1 cellular context compared by ENCODE assay signal in the genomic region with DNA sequence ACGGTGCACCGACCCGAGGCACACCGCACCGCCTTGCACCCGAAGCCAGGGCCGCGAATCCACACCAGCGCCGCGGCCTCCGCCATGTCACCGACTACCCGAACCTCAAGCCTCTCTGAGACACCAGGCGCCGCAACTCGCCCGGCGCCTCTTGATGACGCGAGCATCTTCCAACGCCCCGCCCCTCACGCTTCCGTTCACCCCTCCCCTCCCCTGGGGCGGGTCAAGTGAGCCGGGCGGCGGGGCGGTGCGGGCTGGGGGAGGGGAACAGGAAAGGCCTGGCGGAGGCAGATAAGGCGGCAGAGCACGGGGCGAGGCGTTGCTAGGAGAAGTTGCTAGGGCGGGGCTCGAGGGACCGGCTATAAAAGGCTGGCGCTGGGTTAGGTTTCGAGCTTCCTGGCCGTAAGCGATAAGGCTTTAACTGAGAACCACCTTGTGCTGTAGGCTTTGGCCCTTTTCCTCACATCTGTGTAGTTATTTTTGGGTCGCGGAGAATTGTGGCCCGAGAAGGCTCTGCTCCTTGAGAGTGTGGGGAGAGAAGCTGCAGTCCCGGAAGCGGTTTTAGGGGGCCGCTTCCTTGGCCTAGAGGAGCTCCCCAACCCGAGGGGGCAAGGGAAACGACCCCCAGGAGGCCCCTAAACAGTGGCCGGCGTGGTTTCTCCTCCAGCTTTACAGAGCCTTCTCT.
TF ChIP-seq lines count a peak whose summit lies in the region.

A gene (minus strand): TSS at position 117 of the 685 bp plus-strand sequence. CDS start 31 bp downstream, at position 86.

TF ChIP-seq in HEK293, 187 proteins besides CTCF, POLR2A, EP300 and RAD21 (continued from another document and continues in another):
- TF ChIP-seq ZNF324 (tag by site-specific recombination; IDR thresholded peaks at IDR 0.05), result peak; percentile 75
- peak; percentile 45; the same call in 1 of the 2 replicates for TF ChIP-seq ZNF146 (tag by site-specific recombination; IDR thresholded peaks at IDR 0.05)
- TF ChIP-seq, protein P1, sequence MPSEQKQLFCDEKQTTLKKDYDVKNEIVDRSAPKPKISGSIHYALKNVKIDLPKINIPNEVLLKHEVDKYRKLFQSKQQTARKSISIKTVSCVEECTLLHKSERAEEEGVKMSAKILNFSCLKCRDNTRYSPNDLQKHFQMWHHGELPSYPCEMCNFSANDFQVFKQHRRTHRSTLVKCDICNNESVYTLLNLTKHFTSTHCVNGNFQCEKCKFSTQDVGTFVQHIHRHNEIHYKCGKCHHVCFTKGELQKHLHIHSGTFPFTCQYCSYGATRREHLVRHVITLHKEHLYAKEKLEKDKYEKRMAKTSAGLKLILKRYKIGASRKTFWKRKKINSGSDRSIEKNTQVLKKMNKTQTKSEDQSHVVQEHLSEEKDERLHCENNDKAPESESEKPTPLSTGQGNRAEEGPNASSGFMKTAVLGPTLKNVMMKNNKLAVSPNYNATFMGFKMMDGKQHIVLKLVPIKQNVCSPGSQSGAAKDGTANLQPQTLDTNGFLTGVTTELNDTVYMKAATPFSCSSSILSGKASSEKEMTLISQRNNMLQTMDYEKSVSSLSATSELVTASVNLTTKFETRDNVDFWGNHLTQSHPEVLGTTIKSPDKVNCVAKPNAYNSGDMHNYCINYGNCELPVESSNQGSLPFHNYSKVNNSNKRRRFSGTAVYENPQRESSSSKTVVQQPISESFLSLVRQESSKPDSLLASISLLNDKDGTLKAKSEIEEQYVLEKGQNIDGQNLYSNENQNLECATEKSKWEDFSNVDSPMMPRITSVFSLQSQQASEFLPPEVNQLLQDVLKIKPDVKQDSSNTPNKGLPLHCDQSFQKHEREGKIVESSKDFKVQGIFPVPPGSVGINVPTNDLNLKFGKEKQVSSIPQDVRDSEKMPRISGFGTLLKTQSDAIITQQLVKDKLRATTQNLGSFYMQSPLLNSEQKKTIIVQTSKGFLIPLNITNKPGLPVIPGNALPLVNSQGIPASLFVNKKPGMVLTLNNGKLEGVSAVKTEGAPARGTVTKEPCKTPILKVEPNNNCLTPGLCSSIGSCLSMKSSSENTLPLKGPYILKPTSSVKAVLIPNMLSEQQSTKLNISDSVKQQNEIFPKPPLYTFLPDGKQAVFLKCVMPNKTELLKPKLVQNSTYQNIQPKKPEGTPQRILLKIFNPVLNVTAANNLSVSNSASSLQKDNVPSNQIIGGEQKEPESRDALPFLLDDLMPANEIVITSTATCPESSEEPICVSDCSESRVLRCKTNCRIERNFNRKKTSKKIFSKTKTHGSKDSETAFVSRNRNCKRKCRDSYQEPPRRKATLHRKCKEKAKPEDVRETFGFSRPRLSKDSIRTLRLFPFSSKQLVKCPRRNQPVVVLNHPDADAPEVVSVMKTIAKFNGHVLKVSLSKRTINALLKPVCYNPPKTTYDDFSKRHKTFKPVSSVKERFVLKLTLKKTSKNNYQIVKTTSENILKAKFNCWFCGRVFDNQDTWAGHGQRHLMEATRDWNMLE (tag by site-specific recombination; conservative IDR thresholded peaks at IDR 0.05; ENCODE audit: low read depth), result peak; percentile 16; the same call in 1 of the 2 replicates
- TF ChIP-seq SCRT2 (tag by site-specific recombination; IDR thresholded peaks at IDR 0.05), result no peak
- no peak for TF ChIP-seq ZFP41 (tag by site-specific recombination; IDR thresholded peaks at IDR 0.05; ENCODE audit: borderline replicate concordance)
- TF ChIP-seq SP7 (tag by site-specific recombination; IDR thresholded peaks at IDR 0.05), result peak; percentile 92
- TF ChIP-seq ZNF211 (tag by site-specific recombination; IDR thresholded peaks at IDR 0.05; ENCODE audit: low read depth), result no peak
- TF ChIP-seq, protein P2, sequence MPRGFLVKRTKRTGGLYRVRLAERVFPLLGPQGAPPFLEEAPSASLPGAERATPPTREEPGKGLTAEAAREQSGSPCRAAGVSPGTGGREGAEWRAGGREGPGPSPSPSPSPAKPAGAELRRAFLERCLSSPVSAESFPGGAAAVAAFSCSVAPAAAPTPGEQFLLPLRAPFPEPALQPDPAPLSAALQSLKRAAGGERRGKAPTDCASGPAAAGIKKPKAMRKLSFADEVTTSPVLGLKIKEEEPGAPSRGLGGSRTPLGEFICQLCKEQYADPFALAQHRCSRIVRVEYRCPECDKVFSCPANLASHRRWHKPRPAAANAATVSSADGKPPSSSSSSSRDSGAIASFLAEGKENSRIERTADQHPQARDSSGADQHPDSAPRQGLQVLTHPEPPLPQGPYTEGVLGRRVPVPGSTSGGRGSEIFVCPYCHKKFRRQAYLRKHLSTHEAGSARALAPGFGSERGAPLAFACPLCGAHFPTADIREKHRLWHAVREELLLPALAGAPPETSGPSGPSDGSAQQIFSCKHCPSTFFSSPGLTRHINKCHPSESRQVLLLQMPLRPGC (tag by site-specific recombination; IDR thresholded peaks at IDR 0.05), result peak; percentile 84
- no peak for TF ChIP-seq ZNF654 (tag by site-specific recombination; IDR thresholded peaks at IDR 0.05; ENCODE audit: low read depth)
- TF ChIP-seq ZNF596 (tag by site-specific recombination; IDR thresholded peaks at IDR 0.05), result no peak; the same call in 1 of the 2 replicates
- no peak for TF ChIP-seq ZNF670 (tag by site-specific recombination; IDR thresholded peaks at IDR 0.05; ENCODE audit: low read depth)
- TF ChIP-seq SALL2 (tag by site-specific recombination; IDR thresholded peaks at IDR 0.05; ENCODE audit: borderline replicate concordance), result no peak
- no peak for TF ChIP-seq ZNF202 (tag by site-specific recombination; IDR thresholded peaks at IDR 0.05; ENCODE audit: borderline replicate concordance)
- TF ChIP-seq, protein P3, sequence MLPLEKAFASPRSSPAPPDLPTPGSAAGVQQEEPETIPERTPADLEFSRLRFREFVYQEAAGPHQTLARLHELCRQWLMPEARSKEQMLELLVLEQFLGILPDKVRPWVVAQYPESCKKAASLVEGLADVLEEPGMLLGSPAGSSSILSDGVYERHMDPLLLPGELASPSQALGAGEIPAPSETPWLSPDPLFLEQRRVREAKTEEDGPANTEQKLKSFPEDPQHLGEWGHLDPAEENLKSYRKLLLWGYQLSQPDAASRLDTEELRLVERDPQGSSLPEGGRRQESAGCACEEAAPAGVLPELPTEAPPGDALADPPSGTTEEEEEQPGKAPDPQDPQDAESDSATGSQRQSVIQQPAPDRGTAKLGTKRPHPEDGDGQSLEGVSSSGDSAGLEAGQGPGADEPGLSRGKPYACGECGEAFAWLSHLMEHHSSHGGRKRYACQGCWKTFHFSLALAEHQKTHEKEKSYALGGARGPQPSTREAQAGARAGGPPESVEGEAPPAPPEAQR (tag by site-specific recombination; IDR thresholded peaks at IDR 0.05), result no peak
- TF ChIP-seq FEZF1 (tag by site-specific recombination; IDR thresholded peaks at IDR 0.05), result peak; percentile 75
- TF ChIP-seq SETDB1 (IDR thresholded peaks at IDR 0.05; ENCODE audit: insufficient read length, low read length), result no peak
- peak; percentile 94 for TF ChIP-seq ZFP37 (tag by site-specific recombination; IDR thresholded peaks at IDR 0.05)
- TF ChIP-seq ZNF785 (tag by site-specific recombination; IDR thresholded peaks at IDR 0.05), result no peak
- TF ChIP-seq, protein P4, sequence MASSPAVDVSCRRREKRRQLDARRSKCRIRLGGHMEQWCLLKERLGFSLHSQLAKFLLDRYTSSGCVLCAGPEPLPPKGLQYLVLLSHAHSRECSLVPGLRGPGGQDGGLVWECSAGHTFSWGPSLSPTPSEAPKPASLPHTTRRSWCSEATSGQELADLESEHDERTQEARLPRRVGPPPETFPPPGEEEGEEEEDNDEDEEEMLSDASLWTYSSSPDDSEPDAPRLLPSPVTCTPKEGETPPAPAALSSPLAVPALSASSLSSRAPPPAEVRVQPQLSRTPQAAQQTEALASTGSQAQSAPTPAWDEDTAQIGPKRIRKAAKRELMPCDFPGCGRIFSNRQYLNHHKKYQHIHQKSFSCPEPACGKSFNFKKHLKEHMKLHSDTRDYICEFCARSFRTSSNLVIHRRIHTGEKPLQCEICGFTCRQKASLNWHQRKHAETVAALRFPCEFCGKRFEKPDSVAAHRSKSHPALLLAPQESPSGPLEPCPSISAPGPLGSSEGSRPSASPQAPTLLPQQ (tag by site-specific recombination; IDR thresholded peaks at IDR 0.05), result peak; percentile 87
- peak; percentile 99 for TF ChIP-seq KLF1 (tag by site-specific recombination; IDR thresholded peaks at IDR 0.05)
- TF ChIP-seq, protein P5, sequence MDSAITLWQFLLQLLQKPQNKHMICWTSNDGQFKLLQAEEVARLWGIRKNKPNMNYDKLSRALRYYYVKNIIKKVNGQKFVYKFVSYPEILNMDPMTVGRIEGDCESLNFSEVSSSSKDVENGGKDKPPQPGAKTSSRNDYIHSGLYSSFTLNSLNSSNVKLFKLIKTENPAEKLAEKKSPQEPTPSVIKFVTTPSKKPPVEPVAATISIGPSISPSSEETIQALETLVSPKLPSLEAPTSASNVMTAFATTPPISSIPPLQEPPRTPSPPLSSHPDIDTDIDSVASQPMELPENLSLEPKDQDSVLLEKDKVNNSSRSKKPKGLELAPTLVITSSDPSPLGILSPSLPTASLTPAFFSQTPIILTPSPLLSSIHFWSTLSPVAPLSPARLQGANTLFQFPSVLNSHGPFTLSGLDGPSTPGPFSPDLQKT (IDR thresholded peaks at IDR 0.05; ENCODE audit: borderline replicate concordance, low read depth, low read length), result no peak
- peak; percentile 97 for TF ChIP-seq ZSCAN30 (tag by site-specific recombination; IDR thresholded peaks at IDR 0.05)
- peak; percentile 78 for TF ChIP-seq KLF9 (tag by site-specific recombination; IDR thresholded peaks at IDR 0.05; ENCODE audit: low read depth)
- no peak for TF ChIP-seq ZNF776 (tag by site-specific recombination; IDR thresholded peaks at IDR 0.05; ENCODE audit: borderline replicate concordance)
- TF ChIP-seq, protein P6, sequence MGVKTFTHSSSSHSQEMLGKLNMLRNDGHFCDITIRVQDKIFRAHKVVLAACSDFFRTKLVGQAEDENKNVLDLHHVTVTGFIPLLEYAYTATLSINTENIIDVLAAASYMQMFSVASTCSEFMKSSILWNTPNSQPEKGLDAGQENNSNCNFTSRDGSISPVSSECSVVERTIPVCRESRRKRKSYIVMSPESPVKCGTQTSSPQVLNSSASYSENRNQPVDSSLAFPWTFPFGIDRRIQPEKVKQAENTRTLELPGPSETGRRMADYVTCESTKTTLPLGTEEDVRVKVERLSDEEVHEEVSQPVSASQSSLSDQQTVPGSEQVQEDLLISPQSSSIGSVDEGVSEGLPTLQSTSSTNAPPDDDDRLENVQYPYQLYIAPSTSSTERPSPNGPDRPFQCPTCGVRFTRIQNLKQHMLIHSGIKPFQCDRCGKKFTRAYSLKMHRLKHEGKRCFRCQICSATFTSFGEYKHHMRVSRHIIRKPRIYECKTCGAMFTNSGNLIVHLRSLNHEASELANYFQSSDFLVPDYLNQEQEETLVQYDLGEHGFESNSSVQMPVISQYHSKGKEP (tag by site-specific recombination; IDR thresholded peaks at IDR 0.05), result peak; percentile 43; the same call in 1 of the 2 replicates
- no peak for TF ChIP-seq ZNF529 (tag by site-specific recombination; IDR thresholded peaks at IDR 0.05; ENCODE audit: insufficient replicate concordance)
- TF ChIP-seq ZNF19 (tag by site-specific recombination; IDR thresholded peaks at IDR 0.05; ENCODE audit: low read depth), result no peak
- TF ChIP-seq ZNF292 (tag by site-specific recombination; IDR thresholded peaks at IDR 0.05; ENCODE audit: borderline replicate concordance, low read depth), result no peak
- TF ChIP-seq, protein P7, sequence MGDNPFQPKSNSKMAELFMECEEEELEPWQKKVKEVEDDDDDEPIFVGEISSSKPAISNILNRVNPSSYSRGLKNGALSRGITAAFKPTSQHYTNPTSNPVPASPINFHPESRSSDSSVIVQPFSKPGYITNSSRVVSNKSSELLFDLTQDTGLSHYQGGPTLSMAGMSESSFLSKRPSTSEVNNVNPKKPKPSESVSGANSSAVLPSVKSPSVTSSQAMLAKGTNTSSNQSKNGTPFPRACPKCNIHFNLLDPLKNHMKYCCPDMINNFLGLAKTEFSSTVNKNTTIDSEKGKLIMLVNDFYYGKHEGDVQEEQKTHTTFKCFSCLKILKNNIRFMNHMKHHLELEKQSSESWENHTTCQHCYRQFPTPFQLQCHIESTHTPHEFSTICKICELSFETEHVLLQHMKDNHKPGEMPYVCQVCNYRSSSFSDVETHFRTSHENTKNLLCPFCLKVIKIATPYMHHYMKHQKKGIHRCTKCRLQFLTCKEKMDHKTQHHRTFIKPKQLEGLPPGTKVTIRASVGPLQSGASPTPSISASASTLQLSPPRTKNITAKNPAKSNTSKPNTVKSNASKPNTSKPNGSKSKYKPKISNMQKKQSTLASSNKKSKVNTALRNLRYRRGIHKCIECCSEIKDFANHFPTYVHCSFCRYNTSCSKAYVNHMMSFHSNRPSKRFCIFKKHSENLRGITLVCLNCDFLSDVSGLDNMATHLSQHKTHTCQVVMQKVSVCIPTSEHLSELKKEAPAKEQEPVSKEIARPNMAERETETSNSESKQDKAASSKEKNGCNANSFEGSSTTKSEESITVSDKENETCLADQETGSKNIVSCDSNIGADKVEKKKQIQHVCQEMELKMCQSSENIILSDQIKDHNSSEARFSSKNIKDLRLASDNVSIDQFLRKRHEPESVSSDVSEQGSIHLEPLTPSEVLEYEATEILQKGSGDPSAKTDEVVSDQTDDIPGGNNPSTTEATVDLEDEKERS (tag by site-specific recombination; IDR thresholded peaks at IDR 0.05), result no peak
- TF ChIP-seq ZNF585B (tag by site-specific recombination; IDR thresholded peaks at IDR 0.05), result no peak; the same call in 1 of the 2 replicates
- TF ChIP-seq, protein P8, sequence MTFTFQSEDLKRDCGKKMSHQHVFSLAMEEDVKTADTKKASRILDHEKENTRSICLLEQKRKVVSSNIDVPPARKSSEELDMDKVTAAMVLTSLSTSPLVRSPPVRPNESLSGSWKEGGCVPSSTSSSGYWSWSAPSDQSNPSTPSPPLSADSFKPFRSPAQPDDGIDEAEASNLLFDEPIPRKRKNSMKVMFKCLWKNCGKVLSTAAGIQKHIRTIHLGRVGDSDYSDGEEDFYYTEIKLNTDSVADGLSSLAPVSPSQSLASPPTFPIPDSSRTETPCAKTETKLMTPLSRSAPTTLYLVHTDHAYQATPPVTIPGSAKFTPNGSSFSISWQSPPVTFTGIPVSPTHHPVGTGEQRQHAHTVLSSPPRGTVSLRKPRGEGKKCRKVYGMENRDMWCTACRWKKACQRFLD (tag by site-specific recombination; IDR thresholded peaks at IDR 0.05), result no peak
- TF ChIP-seq KLF7 (tag by site-specific recombination; IDR thresholded peaks at IDR 0.05; ENCODE audit: borderline replicate concordance), result peak; percentile 91; the same call in 1 of the 2 replicates
- TF ChIP-seq KLF8 (tag by site-specific recombination; IDR thresholded peaks at IDR 0.05), result peak; percentile 100
- TF ChIP-seq ZNF16 (tag by site-specific recombination; IDR thresholded peaks at IDR 0.05; ENCODE audit: low read depth), result no peak
- TF ChIP-seq, protein P9, sequence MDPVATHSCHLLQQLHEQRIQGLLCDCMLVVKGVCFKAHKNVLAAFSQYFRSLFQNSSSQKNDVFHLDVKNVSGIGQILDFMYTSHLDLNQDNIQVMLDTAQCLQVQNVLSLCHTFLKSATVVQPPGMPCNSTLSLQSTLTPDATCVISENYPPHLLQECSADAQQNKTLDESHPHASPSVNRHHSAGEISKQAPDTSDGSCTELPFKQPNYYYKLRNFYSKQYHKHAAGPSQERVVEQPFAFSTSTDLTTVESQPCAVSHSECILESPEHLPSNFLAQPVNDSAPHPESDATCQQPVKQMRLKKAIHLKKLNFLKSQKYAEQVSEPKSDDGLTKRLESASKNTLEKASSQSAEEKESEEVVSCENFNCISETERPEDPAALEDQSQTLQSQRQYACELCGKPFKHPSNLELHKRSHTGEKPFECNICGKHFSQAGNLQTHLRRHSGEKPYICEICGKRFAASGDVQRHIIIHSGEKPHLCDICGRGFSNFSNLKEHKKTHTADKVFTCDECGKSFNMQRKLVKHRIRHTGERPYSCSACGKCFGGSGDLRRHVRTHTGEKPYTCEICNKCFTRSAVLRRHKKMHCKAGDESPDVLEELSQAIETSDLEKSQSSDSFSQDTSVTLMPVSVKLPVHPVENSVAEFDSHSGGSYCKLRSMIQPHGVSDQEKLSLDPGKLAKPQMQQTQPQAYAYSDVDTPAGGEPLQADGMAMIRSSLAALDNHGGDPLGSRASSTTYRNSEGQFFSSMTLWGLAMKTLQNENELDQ (tag by site-specific recombination; IDR thresholded peaks at IDR 0.05; ENCODE audit: low read depth), result no peak
- TF ChIP-seq ZNF664 (tag by site-specific recombination; IDR thresholded peaks at IDR 0.05), result peak; percentile 79
